1 cellular context compared by ENCODE assay signal in genomic region chr2:96315400-96316071, GRCh38.
TF ChIP-seq lines count a peak whose summit lies in the region.

No MANE protein-coding gene starts in this region.

TF ChIP-seq in HCT116, 20 proteins besides CTCF, POLR2A, EP300 and RAD21 (continued from another document):
- TF ChIP-seq CEBPB (IDR thresholded peaks at IDR 0.05; ENCODE audit: low read depth) = no peak
- TF ChIP-seq SIN3A (IDR thresholded peaks at IDR 0.05; ENCODE audit: low read depth) = no peak
- TF ChIP-seq YY1 (IDR thresholded peaks at IDR 0.05; ENCODE audit: extremely low read depth, insufficient replicate concordance, low read depth, low read length) = no peak
